In the genomic region with DNA sequence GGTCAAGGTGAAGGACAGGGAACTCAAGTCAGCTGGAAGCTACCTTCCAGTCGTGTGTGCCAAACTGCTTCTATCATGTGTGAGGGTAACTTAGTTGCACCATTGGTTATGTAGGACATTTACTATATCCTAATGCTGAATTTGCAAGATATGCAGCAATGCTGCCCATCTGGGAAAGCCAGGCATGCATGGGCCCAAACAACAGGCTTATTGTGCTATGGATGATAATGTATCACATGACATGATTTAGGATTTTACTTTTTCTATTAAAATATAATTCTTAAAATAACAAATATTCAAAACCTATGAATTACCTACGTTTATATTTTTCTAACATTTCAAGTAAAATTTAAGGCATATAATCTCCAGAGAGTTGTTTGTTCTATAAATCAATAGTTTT, we compare ENCODE assay signal across 21 cellular contexts. TPM values are rescaled to one million over a fixed set of nuclear protein-coding genes. Genes with fewer than 3 reads are reported as not detected.
DNase-seq lines count a peak whose midpoint lies in the region; ATAC-seq, FAIRE-seq and TF ChIP-seq lines count a peak whose summit lies in the region.
"Had no signal": no experiment of that assay in that cellular context is flagged by ENCODE, and none has a peak within 500 bp of the region (broad histone marks: within the 10 kb centered on the region; RNA-seq: fewer than 3 reads in every experiment).

No MANE protein-coding gene starts in this region.

- H3K27me3 ChIP-seq in HCT116 (ENCODE audit: insufficient read depth, low read length) (no peaks in the 10 kb centered on the region), GM12878 (replicated peaks in 1 of 2; ENCODE audit: control insufficient read depth in 2 of 2, insufficient read depth in 2 of 2, low read length in 1 of 2) (no peaks in the 10 kb centered on the region)

- in situ Hi-C loops in GM12878 (cut with MboI), result no loop called here

- H3K36me3 ChIP-seq in HCT116 (ENCODE audit: control insufficient read depth in 1 of 2, insufficient read depth in 2 of 2, low read length in 2 of 2), result no peaks in the 10 kb centered on the region
- H3K36me3 ChIP-seq in GM12878 (ENCODE audit: control insufficient read depth in 2 of 2, insufficient read depth in 2 of 2, low read length in 1 of 2), result peaks cover 0 to 3% of the 10 kb centered on the region in 2 experiments; a peak in 1 of 4 replicates

- H3K4me2 ChIP-seq in A549 (peak overlapping the region; percentile 44; the same call in 2 of the 3 replicates), HCT116 (ENCODE audit: low read length) (peak overlapping the region; percentile 58), GM12878 (ENCODE audit: control insufficient read depth, insufficient read depth) (peak overlapping the region; percentile 61)
- H3K4me2 ChIP-seq: SK-N-SH had no signal

- peaks cover 15% of the 10 kb centered on the region for H3K36me3 Mint-ChIP-seq in neural crest cell (ENCODE audit: low read depth)
- no peaks in the 10 kb centered on the region for H3K36me3 Mint-ChIP-seq in activated CD8-positive, alpha-beta memory T cell treated with anti-CD3 and anti-CD28 coated beads, Interleukin-2, amount 10 ng/mL, durations not matched to agents 7 days and 5 days

- H3K9me3 ChIP-seq in A549 (no peaks in the 10 kb centered on the region), HCT116 (ENCODE audit: control insufficient read depth in 1 of 2, insufficient read depth in 1 of 2, low read depth in 1 of 2, low read length in 2 of 2) (no peaks in the 10 kb centered on the region), GM12878 (replicated peaks; ENCODE audit: control insufficient read depth, insufficient read depth, low read length) (no peaks in the 10 kb centered on the region)
- H3K9me3 ChIP-seq: SK-N-SH had no signal

- FAIRE-seq in A549 (lab: Jason Lieb, UNC) (no peak), GM12878 (lab: Jason Lieb, UNC) (no peak)
- FAIRE-seq: H1 had no signal

- no peak for TF ChIP-seq CTCF in A549 (IDR thresholded peaks at IDR 0.05)
- TF ChIP-seq CTCF in HCT116 (IDR thresholded peaks at IDR 0.05 in 2 of 3, conservative IDR thresholded peaks at IDR 0.05 in 1 of 3; ENCODE audit: borderline replicate concordance in 1 of 3, insufficient read depth in 1 of 3, low read depth in 2 of 3, low read length in 2 of 3), result no peak
- no peak for TF ChIP-seq CTCF in GM12878 (IDR thresholded peaks at IDR 0.05 in 2 of 3, conservative IDR thresholded peaks at IDR 0.05 in 1 of 3; ENCODE audit: control insufficient read depth in 2 of 3, extremely low read depth in 1 of 3, insufficient read depth in 1 of 3, low read depth in 3 of 3, low read length in 3 of 3)
- no peak for TF ChIP-seq CTCF in neural crest cell (conservative IDR thresholded peaks at IDR 0.05)

- H4K20me1 ChIP-seq in HCT116 (ENCODE audit: insufficient read depth) (no peaks in the 10 kb centered on the region), GM12878 (ENCODE audit: control insufficient read depth, insufficient read depth) (no peaks in the 10 kb centered on the region)

- POLR2A ChIA-PET in A549 (lab: Yijun Ruan, JAX) (no interaction called here), HCT116 (lab: Charles Lee) (interaction anchor here (1.5 kb wide), 1 partner anchor 22 kb away, joined by 3 read pairs; no protein-coding TSS in a partner anchor), GM12878 (lab: Charles Lee) (interaction anchor here (0.6 to 4.3 kb wide), 8 partner anchors 10 to 406 kb away, joined by 3 to 60 read pairs (median 6); no protein-coding TSS in a partner anchor)

- no peak for TF ChIP-seq RAD21 in A549 (conservative IDR thresholded peaks at IDR 0.05 in 1 of 2, IDR thresholded peaks at IDR 0.05 in 1 of 2)
- TF ChIP-seq RAD21 in HCT116 (IDR thresholded peaks at IDR 0.05; ENCODE audit: low read depth), result no peak
- no peak for TF ChIP-seq RAD21 in GM12878 (IDR thresholded peaks at IDR 0.05; ENCODE audit: insufficient read depth, low read depth, low read length)

- H3K9me3 Mint-ChIP-seq in neural crest cell, result no peaks in the 10 kb centered on the region
- H3K9me3 Mint-ChIP-seq in activated CD8-positive, alpha-beta memory T cell treated with anti-CD3 and anti-CD28 coated beads, Interleukin-2, amount 10 ng/mL, durations not matched to agents 7 days and 5 days (ENCODE audit: low read depth), result no peaks in the 10 kb centered on the region

- H3K4me1 Mint-ChIP-seq in neural crest cell, result peaks cover 57% of the 10 kb centered on the region
- peaks cover 15% of the 10 kb centered on the region for H3K4me1 Mint-ChIP-seq in activated CD8-positive, alpha-beta memory T cell treated with anti-CD3 and anti-CD28 coated beads, Interleukin-2, amount 10 ng/mL, durations not matched to agents 7 days and 5 days

- H3K79me2 ChIP-seq in HCT116 (ENCODE audit: insufficient read depth, low read length) (no peaks in the 10 kb centered on the region), GM12878 (ENCODE audit: control insufficient read depth, insufficient read depth, low read length) (peaks cover 45% of the 10 kb centered on the region)

- H3K4me3 ChIP-seq in A549 (no peak overlapping the region), HCT116 (replicated peaks in 1 of 2; ENCODE audit: low read depth in 1 of 2, low read length in 2 of 2) (no peak overlapping the region; a peak in 1 of 4 replicates), GM12878 (no peak overlapping the region)

- no peak for ATAC-seq in A549
- no peak for ATAC-seq in HCT116
- ATAC-seq in GM12878, result no peak
- ATAC-seq in HG03571 (IDR thresholded peaks at IDR 0.05; ENCODE audit: unreplicated experiment), result no peak
- no peak for ATAC-seq in activated CD8-positive, alpha-beta memory T cell treated with anti-CD3 and anti-CD28 coated beads, Interleukin-2, amount 10 ng/mL, durations not matched to agents 7 days and 5 days

- TF ChIP-seq EP300 in A549 (IDR thresholded peaks at IDR 0.05), result no peak
- no peak for TF ChIP-seq EP300 in GM12878 (IDR thresholded peaks at IDR 0.05; ENCODE audit: borderline replicate concordance in 1 of 2, control insufficient read depth in 1 of 2, low read depth in 2 of 2, low read length in 2 of 2)

- H2AFZ ChIP-seq in HCT116 (ENCODE audit: low read depth, low read length, poor library complexity, severe bottlenecking), result no peak overlapping the region
- H2AFZ ChIP-seq in GM12878 (ENCODE audit: control insufficient read depth, low read depth, low read length), result no peak overlapping the region

- no peak overlapping the region for H3K4me3 Mint-ChIP-seq in neural crest cell
- H3K4me3 Mint-ChIP-seq in activated CD8-positive, alpha-beta memory T cell treated with anti-CD3 and anti-CD28 coated beads, Interleukin-2, amount 10 ng/mL, durations not matched to agents 7 days and 5 days, result no peak overlapping the region

- H3K27ac Mint-ChIP-seq in neural crest cell (ENCODE audit: unreplicated experiment), result peak overlapping the region; percentile 54
- no peak overlapping the region for H3K27ac Mint-ChIP-seq in activated CD8-positive, alpha-beta memory T cell treated with anti-CD3 and anti-CD28 coated beads, Interleukin-2, amount 10 ng/mL, durations not matched to agents 7 days and 5 days

- no TSS peak for BruUV-seq in HCT116 (replicated peaks; lab: Mats Ljungman, UMichigan)
- no TSS peak for BruUV-seq in GM12878 (replicated peaks; lab: Mats Ljungman, UMichigan)

- intact Hi-C loops in HCT116 (cut with micrococcal nuclease), result no loop called here
- intact Hi-C loops in GM12878 (cut with micrococcal nuclease; ENCODE audit: unreplicated experiment), result loop anchor here (5.0 kb wide), 1 partner anchor 144 kb away; no protein-coding TSS in a partner anchor

- H3K9me2 ChIP-seq in HCT116 (ENCODE audit: insufficient read depth), result no peaks in the 10 kb centered on the region
- H3K9me2 ChIP-seq: SK-N-SH had no signal

- no peak overlapping the region for H3K9ac ChIP-seq in HCT116 (ENCODE audit: low read length)
- H3K9ac ChIP-seq in GM12878 (ENCODE audit: control insufficient read depth, insufficient read depth, low read length), result no peak overlapping the region
- H3K9ac ChIP-seq: SK-N-SH had no signal

- no peak for DNase-seq in A549 (ENCODE audit: low read depth in 1 of 2, low spot score in 1 of 2)
- DNase-seq in HCT116 (ENCODE audit: low read depth, low spot score), result no peak
- DNase-seq in GM12878 (ENCODE audit: low read depth, low spot score), result no peak
- no peak for DNase-seq in neural crest cell (ENCODE audit: low read depth, low spot score)
- DNase-seq in SKM-1 (lab: John Stamatoyannopoulos, UW; ENCODE audit: unreplicated experiment), result no peak
- no peak for DNase-seq in activated CD8-positive, alpha-beta memory T cell treated with anti-CD3 and anti-CD28 coated beads, Interleukin-2, amount 10 ng/mL, durations not matched to agents 7 days and 5 days
- no peak for DNase-seq in SIG-M5 treated with dmso at 0.1 percent for 504 hours (lab: John Stamatoyannopoulos, UW; ENCODE audit: unreplicated experiment)
- DNase-seq: 8988T, COR-L47, NCI-H2029, NCI-H446 treated with DMSO at 0.1 percent for 48 hours, NCI-H526, SHP77 treated with DMSO at 0.1 percent for 48 hours, SK-N-SH had no signal

- 66% methylated on average over 2 of the region's 2 CpGs for WGBS in A549 (ENCODE audit: missing lambda C conversion rate)
- WGBS in GM12878 (ENCODE audit: insufficient coverage, insufficient replicate concordance, low lambda C conversion rate, missing lambda C conversion rate), result 9% methylated on average over 2 of the region's 2 CpGs

- CTCF ChIA-PET in A549 (lab: Yijun Ruan, JAX) (no interaction called here), HCT116 (lab: Charles Lee) (interaction anchor here (1.4 kb wide), 1 partner anchor 74 kb away, joined by 3 read pairs; no protein-coding TSS in a partner anchor), GM12878 (lab: Yijun Ruan, JAX) (interaction anchor here (0.6 to 10.0 kb wide), 8 partner anchors 10 to 92 kb away, joined by 3 to 135 read pairs (median 11); a partner anchor contains a TSS)
- CTCF ChIA-PET in activated CD8-positive, alpha-beta memory T cell treated with anti-CD3 and anti-CD28 coated beads, Interleukin-2, amount 10 ng/mL, durations not matched to agents 7 days and 5 days (lab: Charles Lee), result no interaction called here

- RAD21 ChIA-PET in HCT116 (lab: Charles Lee; ENCODE audit: low non-redundant PET in 1 of 2, low total read pairs in 2 of 2, uncharacterized antibody in 2 of 2, unreplicated experiment in 2 of 2), result no interaction called here
- RAD21 ChIA-PET in GM12878 (lab: Charles Lee; ENCODE audit: unreplicated experiment), result interaction anchor here (1.1 to 11.8 kb wide), 6 partner anchors 10 to 148 kb away, joined by 3 to 168 read pairs (median 12); a partner anchor contains a TSS

- H3K27ac ChIP-seq in A549 (no peak overlapping the region), HCT116 (ENCODE audit: low read depth, low read length) (no peak overlapping the region; the same call in 1 of the 2 replicates), GM12878 (ENCODE audit: control insufficient read depth, insufficient read depth) (peak overlapping the region; percentile 88)
- H3K27ac ChIP-seq: RWPE1 had no signal

- TF ChIP-seq POLR2A in A549 (IDR thresholded peaks at IDR 0.05; ENCODE audit: low read length), result no peak
- no peak for TF ChIP-seq POLR2A in HCT116 (IDR thresholded peaks at IDR 0.05; ENCODE audit: borderline replicate concordance, extremely low read depth, insufficient read depth, insufficient read length)
- no peak for TF ChIP-seq POLR2A in GM12878 (IDR thresholded peaks at IDR 0.05; ENCODE audit: low read depth, low read length)

- no peaks in the 10 kb centered on the region for H3K27me3 Mint-ChIP-seq in neural crest cell (ENCODE audit: low read depth)
- H3K27me3 Mint-ChIP-seq in activated CD8-positive, alpha-beta memory T cell treated with anti-CD3 and anti-CD28 coated beads, Interleukin-2, amount 10 ng/mL, durations not matched to agents 7 days and 5 days, result peaks cover 42% of the 10 kb centered on the region

- H3K4me1 ChIP-seq in A549 (peaks cover 27% of the 10 kb centered on the region; the same call in 2 of the 3 replicates), HCT116 (ENCODE audit: control insufficient read depth in 1 of 2, insufficient read depth in 2 of 2, low read length in 2 of 2) (peaks cover 14 to 35% of the 10 kb centered on the region in 2 experiments), GM12878 (ENCODE audit: control insufficient read depth, insufficient read depth, low read length) (peaks cover 65% of the 10 kb centered on the region)

- SMC1A ChIA-PET in GM12878 (lab: Charles Lee; ENCODE audit: uncharacterized antibody, unreplicated experiment), result interaction anchor here (0.8 to 10.7 kb wide), 10 partner anchors 10 to 148 kb away, joined by 3 to 169 read pairs (median 10); a partner anchor contains a TSS

RNA-seq across cellular contexts. Expression of a gene that starts 35.9 kb away (rescaled TPM):
- polyA plus RNA-seq in A549 (2011; rRNA removed) (12.8 TPM in 2 replicates), A549 (2017; fragmentation: RNase III; extraction: RNeasy Plus Mini Kit Qiagen cat#74134 plus additional on column Dnase treatment) (6.3 to 7.1 TPM (median 6.7 TPM) in 3 replicates), GM12878 (2011; rRNA removed) (47.4 and 82.7 TPM in 2 replicates), GM12878 (2014; fragmentation: Illumina TruSeq; extraction: Trizol) (35.7 and 48.3 TPM in 2 replicates), GM12878 (2014; fragmentation: Nextera tagmentation; extraction: Ambion mirVana) (10 to 100 TPM; 13.4 to 14.1 TPM), GM12878 (2014; rRNA removed) (20.2 and 21.3 TPM in 2 replicates), GM12878 (2016; fragmentation: Nextera tagmentation; extraction: Ambion mirVana) (10 to 100 TPM; 11.9 to 13.6 TPM)
- polyA plus RNA-seq in A549 (2012; cell fraction: cytosol; rRNA removed), result 1.9 and 2.0 TPM in 2 replicates
- polyA plus RNA-seq in A549 (2012; cell fraction: nucleus; rRNA removed), result 1.2 and 1.8 TPM in 2 replicates
- 5.6 and 7.0 TPM in 2 replicates for polyA minus RNA-seq in A549 (2011; rRNA and poly(A)+ RNA removed)
- total RNA-seq in HCT116 (2021; ENCODE audit: unreplicated experiment) (16.1 TPM), GM12878 (2014; rRNA removed) (14.8 and 17.8 TPM in 2 replicates), GM12878 (2014; rRNA removed; fragmentation: Illumina TruSeq; extraction: Trizol) (20.8 and 21.9 TPM in 2 replicates), GM12878 (2021) (43.0 and 44.5 TPM in 2 replicates), neural crest cell (40.0 and 43.4 TPM in 2 replicates)
- polyA plus RNA-seq in HCT116 (2012), result 4.8 and 5.7 TPM in 2 replicates
- 40.1 and 41.4 TPM in 2 replicates for total RNA-seq in GM12878 (2013; cell fraction: nucleolus; rRNA removed)
- polyA plus RNA-seq in GM12878 (2011; ENCODE audit: low read depth), result 6.5 TPM
- polyA plus RNA-seq in GM12878 (2011; cell fraction: cytosol; rRNA removed), result 11.0 and 15.6 TPM in 2 replicates
- polyA plus RNA-seq in GM12878 (2011; cell fraction: nucleus; rRNA removed), result 32.3 and 32.5 TPM in 2 replicates
- polyA plus RNA-seq in GM12878 (2012), result 18.1 and 21.1 TPM in 2 replicates
- polyA minus RNA-seq in GM12878 (2011; rRNA and poly(A)+ RNA removed), result 26.6 and 46.6 TPM in 2 replicates
- polyA minus RNA-seq in GM12878 (2011; cell fraction: cytosol; rRNA and poly(A)+ RNA removed), result 24.7 and 28.3 TPM in 2 replicates
- polyA minus RNA-seq in GM12878 (2011; cell fraction: nucleus; rRNA and poly(A)+ RNA removed), result 15.2 and 19.9 TPM in 2 replicates
- total RNA-seq in activated CD8-positive, alpha-beta memory T cell treated with anti-CD3 and anti-CD28 coated beads, Interleukin-2, amount 10 ng/mL, durations not matched to agents 7 days and 5 days, result 1 to 10 TPM in 1 of 2 experiments, under 1 TPM in 1; 0.41 to 1.8 TPM

RNA-seq across cellular contexts. Expression of a gene that starts 56.8 kb away (rescaled TPM):
- polyA plus RNA-seq in A549 (2011; rRNA removed) (0.13 and 0.28 TPM in 2 replicates), A549 (2017; fragmentation: RNase III; extraction: RNeasy Plus Mini Kit Qiagen cat#74134 plus additional on column Dnase treatment) (0.11 to 0.18 TPM (median 0.12 TPM) in 3 replicates), GM12878 (2011; rRNA removed) (not detected in 2 replicates), GM12878 (2014; fragmentation: Illumina TruSeq; extraction: Trizol) (not detected in 2 replicates), GM12878 (2014; fragmentation: Nextera tagmentation; extraction: Ambion mirVana) (under 1 TPM in 1 of 2 experiments, not detected in 1; 0.05 TPM), GM12878 (2014; rRNA removed) (not detected in 2 replicates), GM12878 (2016; fragmentation: Nextera tagmentation; extraction: Ambion mirVana) (not detected)
- 0.07 TPM in 1 of 2 replicates, not detected in the other for polyA plus RNA-seq in A549 (2012; cell fraction: cytosol; rRNA removed)
- 0.05 TPM in 1 of 2 replicates, not detected in the other for polyA plus RNA-seq in A549 (2012; cell fraction: nucleus; rRNA removed)
- 0.58 TPM in 1 of 2 replicates, not detected in the other for polyA minus RNA-seq in A549 (2011; rRNA and poly(A)+ RNA removed)
- total RNA-seq in HCT116 (2021; ENCODE audit: unreplicated experiment) (1.2 TPM), GM12878 (2014; rRNA removed) (not detected in 2 replicates), GM12878 (2014; rRNA removed; fragmentation: Illumina TruSeq; extraction: Trizol) (not detected in 2 replicates), GM12878 (2021) (0.93 and 1.2 TPM in 2 replicates), neural crest cell (not detected in 2 replicates)
- not detected in 2 replicates for polyA plus RNA-seq in HCT116 (2012)
- total RNA-seq in GM12878 (2013; cell fraction: nucleolus; rRNA removed), result not detected in 2 replicates
- not detected for polyA plus RNA-seq in GM12878 (2011; ENCODE audit: low read depth)
- polyA plus RNA-seq in GM12878 (2011; cell fraction: cytosol; rRNA removed), result not detected in 2 replicates
- not detected in 2 replicates for polyA plus RNA-seq in GM12878 (2011; cell fraction: nucleus; rRNA removed)
- polyA plus RNA-seq in GM12878 (2012), result not detected in 2 replicates
- polyA minus RNA-seq in GM12878 (2011; rRNA and poly(A)+ RNA removed), result not detected in 2 replicates
- polyA minus RNA-seq in GM12878 (2011; cell fraction: cytosol; rRNA and poly(A)+ RNA removed), result not detected in 2 replicates
- polyA minus RNA-seq in GM12878 (2011; cell fraction: nucleus; rRNA and poly(A)+ RNA removed), result not detected in 2 replicates
- not detected for total RNA-seq in activated CD8-positive, alpha-beta memory T cell treated with anti-CD3 and anti-CD28 coated beads, Interleukin-2, amount 10 ng/mL, durations not matched to agents 7 days and 5 days
- total RNA-seq: Daoy, G401, H1, M059J had no signal
- polyA plus RNA-seq: BJ, H1, SK-N-SH had no signal

Comparison
In these comparisons a context has a peak if more than half of its experiments do, and no peak if none do; other contexts are left out.
1. CTCF ChIA-PET loops: an anchor here in HCT116 (1.4 kb wide) and GM12878 (0.6 to 10.0 kb wide); none called in A549 and activated CD8-positive, alpha-beta memory T cell treated with anti-CD3 and anti-CD28 coated beads, Interleukin-2, amount 10 ng/mL, durations not matched to agents 7 days and 5 days.